ENCODE assay signal across 10 cellular contexts in genomic region chr3:103127737-103128136, GRCh38.
DNase-seq lines count a peak whose midpoint lies in the region; ATAC-seq and TF ChIP-seq lines count a peak whose summit lies in the region.
"Had no signal": no experiment of that assay in that cellular context is flagged by ENCODE, and none has a peak within 500 bp of the region (broad histone marks: within the 10 kb centered on the region; RNA-seq: fewer than 3 reads in every experiment).

No MANE protein-coding gene starts in this region.

- ATAC-seq in GM18909 (IDR thresholded peaks at IDR 0.05; ENCODE audit: poor library complexity, unreplicated experiment), result peak; percentile 89
- peak; percentile 91 for ATAC-seq in GM21825 (IDR thresholded peaks at IDR 0.05; ENCODE audit: unreplicated experiment)
- peak; percentile 93 for ATAC-seq in HG03442 (IDR thresholded peaks at IDR 0.05; ENCODE audit: unreplicated experiment)
- no peak for ATAC-seq in gastroesophageal sphincter

- no peak for TF ChIP-seq POLR2A in gastroesophageal sphincter (IDR thresholded peaks at IDR 0.05)

- H3K9me3 ChIP-seq in gastroesophageal sphincter (no peaks in the 10 kb centered on the region), hepatocyte (ENCODE audit: low read depth) (no peaks in the 10 kb centered on the region)
- H3K9me3 ChIP-seq: upper lobe of left lung had no signal

- TF ChIP-seq CTCF in gastroesophageal sphincter (IDR thresholded peaks at IDR 0.05) (no peak), hepatocyte (IDR thresholded peaks at IDR 0.05; ENCODE audit: poor library complexity) (no peak)

- 82 to 100% methylated on average over 1 of the region's 1 CpG for WGBS in gastroesophageal sphincter (ENCODE audit: low coverage in 1 of 2), 2 donors
- 72% methylated on average over 1 of the region's 1 CpG for WGBS in hepatocyte (ENCODE audit: low lambda C conversion rate, missing lambda C conversion rate)

- no peak overlapping the region for H3K4me3 ChIP-seq in gastroesophageal sphincter
- no peak overlapping the region for H3K4me3 ChIP-seq in hepatocyte
- H3K4me3 ChIP-seq: upper lobe of left lung had no signal

- H3K4me1 ChIP-seq in gastroesophageal sphincter (no peaks in the 10 kb centered on the region), hepatocyte (ENCODE audit: insufficient read depth) (no peaks in the 10 kb centered on the region)
- H3K4me1 ChIP-seq: upper lobe of left lung had no signal

- no peak for TF ChIP-seq EP300 in gastroesophageal sphincter (IDR thresholded peaks at IDR 0.05)

- DNase-seq in glomerular visceral epithelial cell (ENCODE audit: extremely low spot score), result peak; percentile 30
- no peak for DNase-seq in hepatocyte (ENCODE audit: low spot score)
- no peak for DNase-seq in NCI-H446 (lab: John Stamatoyannopoulos, UW)
- DNase-seq in activated CD4-positive, alpha-beta T cell treated with anti-CD3 and anti-CD28 coated beads, Interleukin-2, amount 50 U/mL, for 4 hours, result no peak
- DNase-seq: NK-92 treated with Interleukin-12 subunit alpha and Interleukin-12 subunit beta, amount 100 ng/mL, for 24 hours; upper lobe of left lung had no signal

- no peak overlapping the region for H3K4me2 ChIP-seq in hepatocyte

- H3K27ac ChIP-seq in gastroesophageal sphincter, result no peak overlapping the region
- no peak overlapping the region for H3K27ac ChIP-seq in hepatocyte
- H3K27ac ChIP-seq: upper lobe of left lung had no signal

- H3K36me3 ChIP-seq in gastroesophageal sphincter (no peaks in the 10 kb centered on the region), hepatocyte (replicated peaks; ENCODE audit: insufficient read depth, low read depth) (no peaks in the 10 kb centered on the region)
- H3K36me3 ChIP-seq: upper lobe of left lung had no signal

- no peaks in the 10 kb centered on the region for H4K20me1 ChIP-seq in hepatocyte (ENCODE audit: insufficient read depth, poor library complexity, severe bottlenecking)

- H3K27me3 ChIP-seq in gastroesophageal sphincter (no peaks in the 10 kb centered on the region), hepatocyte (no peaks in the 10 kb centered on the region)
- H3K27me3 ChIP-seq: upper lobe of left lung had no signal

- no peaks in the 10 kb centered on the region for H3K79me2 ChIP-seq in hepatocyte

- no peak overlapping the region for H2AFZ ChIP-seq in hepatocyte

- no peaks in the 10 kb centered on the region for H3K9me2 ChIP-seq in hepatocyte (replicated peaks; ENCODE audit: insufficient read depth)
